Comparison of ENCODE assay signal across 30 cellular contexts in the genomic region with DNA sequence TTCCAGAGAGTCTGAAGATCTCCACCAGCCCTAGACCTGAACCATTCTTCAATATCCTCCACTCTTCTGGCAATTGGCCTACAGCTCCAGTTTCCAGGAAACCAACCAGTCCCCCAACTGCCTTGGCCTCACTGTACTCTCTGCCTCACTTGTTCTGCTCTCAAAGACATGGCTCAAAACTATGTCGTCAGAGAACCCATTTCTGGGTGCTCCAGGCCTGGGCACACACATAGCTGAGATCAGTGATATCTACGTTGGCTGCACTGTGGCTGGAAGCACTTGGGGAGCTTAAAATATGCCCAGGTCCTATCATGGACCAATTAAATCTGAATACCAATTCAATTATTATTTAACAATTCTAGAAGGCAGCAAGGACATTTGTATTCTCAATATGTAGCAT.
"Had no signal": no experiment of that assay in that cellular context is flagged by ENCODE, and none has a peak within 500 bp of the region (broad histone marks: within the 10 kb centered on the region; RNA-seq: fewer than 3 reads in every experiment).

No MANE protein-coding gene starts in this region.

- H3K27me3 Mint-ChIP-seq: activated naive CD8-positive, alpha-beta T cell treated with anti-CD3 and anti-CD28 coated beads, Interleukin-2, amount 10 ng/mL, durations not matched to agents 7 days and 5 days had no signal

- H3K9me2 ChIP-seq: SK-N-SH had no signal

- H3K27ac ChIP-seq: adrenal gland, breast epithelium, Peyer's patch, RWPE1, SJCRH30, WERI-Rb-1 had no signal

- H3K4me3 Mint-ChIP-seq: activated naive CD8-positive, alpha-beta T cell treated with anti-CD3 and anti-CD28 coated beads, Interleukin-2, amount 10 ng/mL, durations not matched to agents 7 days and 5 days; activated T-helper 17 cell treated with anti-CD3 and anti-CD28 coated beads, Interleukin-2, amount 50 U/mL, for 72 hours; IgD-negative memory B cell had no signal

- H3K36me3 ChIP-seq: adrenal gland, breast epithelium, Peyer's patch, SJCRH30 had no signal

- DNase-seq: activated CD4-positive, alpha-beta T cell treated with anti-CD3 and anti-CD28 coated beads for 4 hours; activated CD4-positive, alpha-beta T cell treated with anti-CD3 and anti-CD28 coated beads, Interleukin-2, amount 50 U/mL, for 48 hours; activated gamma-delta T cell; activated naive CD4-positive, alpha-beta T cell treated with anti-CD3 and anti-CD28 coated beads, Interleukin-2, amount 50 U/mL, for 16 hours; activated naive CD8-positive, alpha-beta T cell treated with anti-CD3 and anti-CD28 coated beads, Interleukin-2, amount 10 ng/mL, durations not matched to agents 7 days and 5 days; activated T-cell treated with anti-CD3 and anti-CD28 coated beads for 4 hours; activated T-cell treated with anti-CD3 and anti-CD28 coated beads, Interleukin-2, amount 50 U/mL, for 48 hours; adrenal gland; anterior cingulate cortex; KG1; MV-4-11; NCI-H1092 treated with DMSO at 0.1 percent for 48 hours; NCI-H1436; NCI-H1694 treated with DMSO at 0.1 percent for 48 hours; NCI-H2029 treated with DMSO at 0.1 percent for 48 hours; NCI-H345; NCI-H510A; NCI-H69; NK-92 treated with Interleukin-12 subunit alpha and Interleukin-12 subunit beta, amount 100 ng/mL, for 24 hours; Peyer's patch; Right ventricle myocardium superior; SJCRH30; SK-N-SH; T-helper 1 cell; WERI-Rb-1 had no signal

- H3K4me1 ChIP-seq: adrenal gland, breast epithelium, SJCRH30 had no signal

- H3K4me1 Mint-ChIP-seq: activated naive CD8-positive, alpha-beta T cell treated with anti-CD3 and anti-CD28 coated beads, Interleukin-2, amount 10 ng/mL, durations not matched to agents 7 days and 5 days; activated T-helper 17 cell treated with anti-CD3 and anti-CD28 coated beads, Interleukin-2, amount 50 U/mL, for 72 hours; IgD-negative memory B cell had no signal

- H3K9ac ChIP-seq: SK-N-SH had no signal

- H3K36me3 Mint-ChIP-seq: activated naive CD8-positive, alpha-beta T cell treated with anti-CD3 and anti-CD28 coated beads, Interleukin-2, amount 10 ng/mL, durations not matched to agents 7 days and 5 days; IgD-negative memory B cell had no signal

- ATAC-seq: activated CD4-positive, CD25-positive, alpha-beta regulatory T cell treated with anti-CD3 and anti-CD28 coated beads, Interleukin-2, amount 50 U/mL, for 24 hours; activated T-helper 17 cell treated with anti-CD3 and anti-CD28 coated beads, Interleukin-2, amount 50 U/mL, for 72 hours had no signal

- H3K9me3 Mint-ChIP-seq: activated naive CD8-positive, alpha-beta T cell treated with anti-CD3 and anti-CD28 coated beads, Interleukin-2, amount 10 ng/mL, durations not matched to agents 7 days and 5 days; activated T-helper 17 cell treated with anti-CD3 and anti-CD28 coated beads, Interleukin-2, amount 50 U/mL, for 72 hours; IgD-negative memory B cell had no signal

- H3K4me3 ChIP-seq: adrenal gland, breast epithelium, Peyer's patch, SJCRH30 had no signal

- H3K27me3 ChIP-seq: adrenal gland, breast epithelium, Peyer's patch had no signal

- H3K9me3 ChIP-seq: adrenal gland, breast epithelium, Peyer's patch, SJCRH30, SK-N-SH had no signal

- H3K4me2 ChIP-seq: SK-N-SH had no signal

- H3K27ac Mint-ChIP-seq: activated naive CD8-positive, alpha-beta T cell treated with anti-CD3 and anti-CD28 coated beads, Interleukin-2, amount 10 ng/mL, durations not matched to agents 7 days and 5 days; activated T-helper 17 cell treated with anti-CD3 and anti-CD28 coated beads, Interleukin-2, amount 50 U/mL, for 72 hours; IgD-negative memory B cell had no signal
